ENCODE assay signal across 18 cellular contexts in the genomic region with DNA sequence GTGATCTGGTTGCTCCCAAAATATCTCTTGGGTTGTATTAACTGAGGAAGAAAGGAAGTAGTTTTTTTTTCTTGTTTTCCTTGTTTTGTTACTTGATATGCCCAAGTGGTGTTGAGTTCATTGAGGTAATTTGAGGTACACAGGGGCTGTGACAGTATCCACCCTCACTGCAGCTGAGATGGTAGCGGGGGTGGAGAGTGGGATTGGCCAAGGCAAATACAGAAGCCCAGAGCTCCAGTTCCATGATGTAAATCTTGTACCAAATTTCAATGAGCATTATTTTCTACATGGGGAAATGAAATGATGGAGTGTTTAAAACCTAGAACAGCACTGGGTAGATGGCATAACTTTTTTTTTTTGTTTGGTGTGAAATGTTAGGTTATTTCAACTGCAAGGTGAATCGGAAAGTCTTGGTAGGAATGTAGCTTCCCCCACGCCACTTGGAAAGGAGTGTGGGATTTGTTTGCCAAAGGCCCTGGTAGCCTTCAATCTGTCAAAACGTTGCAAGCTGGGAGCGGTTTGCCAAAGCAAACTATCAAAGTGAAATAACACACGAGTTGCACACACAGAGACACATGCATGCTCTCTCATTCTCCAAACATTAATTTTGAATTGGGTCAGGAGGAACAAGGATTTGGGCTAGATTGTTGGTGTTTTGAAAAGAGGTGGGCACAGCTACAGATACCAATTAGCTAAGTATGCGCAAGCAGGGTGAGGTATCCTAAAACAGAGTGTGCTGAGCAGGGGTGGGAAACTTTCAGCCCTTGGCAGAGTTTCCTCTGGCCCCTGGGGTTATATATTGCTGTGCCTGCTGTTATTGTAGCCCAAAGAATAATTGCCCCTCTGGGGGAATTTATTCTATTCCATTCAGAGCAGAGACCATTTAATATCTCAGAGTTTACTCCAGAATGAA. TPM values are rescaled to one million over a fixed set of nuclear protein-coding genes. Genes with fewer than 3 reads are reported as not detected.
DNase-seq lines count a peak whose midpoint lies in the region; ATAC-seq, FAIRE-seq and TF ChIP-seq lines count a peak whose summit lies in the region.
"Had no signal": no experiment of that assay in that cellular context is flagged by ENCODE, and none has a peak within 500 bp of the region (broad histone marks: within the 10 kb centered on the region; RNA-seq: fewer than 3 reads in every experiment).

No MANE protein-coding gene starts in this region.

- no peaks in the 10 kb centered on the region for H3K27me3 ChIP-seq in GM23338 (ENCODE audit: insufficient read depth)
- no peaks in the 10 kb centered on the region for H3K27me3 ChIP-seq in SK-N-SH (ENCODE audit: insufficient read depth)
- no peaks in the 10 kb centered on the region for H3K27me3 ChIP-seq in heart left ventricle
- no peaks in the 10 kb centered on the region for H3K27me3 ChIP-seq in pancreas
- H3K27me3 ChIP-seq: brain microvascular endothelial cell, SJSA1 had no signal

- 65% methylated on average over 7 of the region's 7 CpGs for WGBS in SK-N-SH (ENCODE audit: low lambda C conversion rate)
- WGBS in heart left ventricle, 4 donors, result 28 to 40% (median 37%) methylated on average over 7 of the region's 7 CpGs
- 17 to 20% methylated on average over 7 of the region's 7 CpGs for WGBS in pancreas, 2 donors

- H3K27me3 Mint-ChIP-seq in GM23338 (ENCODE audit: insufficient read depth, low read depth, poor library complexity) (no peaks in the 10 kb centered on the region), natural killer cell (ENCODE audit: low read depth in 2 of 2) (peaks cover 11 to 15% of the 10 kb centered on the region in 2 donors), immature natural killer cell (ENCODE audit: low read depth in 3 of 3) (peaks cover 0 to 5% (median 2%) of the 10 kb centered on the region in 3 donors)

- no peak overlapping the region for H3K4me3 Mint-ChIP-seq in GM23338
- H3K4me3 Mint-ChIP-seq in natural killer cell, result no peak overlapping the region
- H3K4me3 Mint-ChIP-seq in immature natural killer cell, result no peak overlapping the region
- H3K4me3 Mint-ChIP-seq: H9, neural crest cell had no signal

- no peak for TF ChIP-seq CTCF in GM23338 (conservative IDR thresholded peaks at IDR 0.05; ENCODE audit: low read depth in 2 of 2)
- TF ChIP-seq CTCF in SK-N-SH (IDR thresholded peaks at IDR 0.05), result no peak
- TF ChIP-seq CTCF in heart left ventricle (IDR thresholded peaks at IDR 0.05), result no peak
- TF ChIP-seq CTCF in pancreas (IDR thresholded peaks at IDR 0.05), result no peak
- TF ChIP-seq CTCF in natural killer cell (IDR thresholded peaks at IDR 0.05), result no peak

- no peak overlapping the region for H3K4me3 ChIP-seq in GM23338
- no peak overlapping the region for H3K4me3 ChIP-seq in SK-N-SH (ENCODE audit: low read depth in 2 of 2, low read length in 1 of 2)
- H3K4me3 ChIP-seq in heart left ventricle, result no peak overlapping the region
- H3K4me3 ChIP-seq in pancreas, result no peak overlapping the region
- H3K4me3 ChIP-seq: SJSA1 had no signal

- H3K9me3 ChIP-seq in SK-N-SH (no peaks in the 10 kb centered on the region), heart left ventricle (no peaks in the 10 kb centered on the region), pancreas (no peaks in the 10 kb centered on the region)
- H3K9me3 ChIP-seq: SJSA1 had no signal

- no peak for FAIRE-seq in pancreas (lab: Jason Lieb, UNC)
- FAIRE-seq: TTC549 had no signal

- POLR2A ChIA-PET in SK-N-SH (lab: Yijun Ruan, JAX), result no interaction called here

- H3K36me3 Mint-ChIP-seq in GM23338 (ENCODE audit: low read depth) (peaks cover 5% of the 10 kb centered on the region; the same call in 2 of the 3 replicates), natural killer cell (no peaks in the 10 kb centered on the region), immature natural killer cell (peaks cover 0 to 3% (median 0%) of the 10 kb centered on the region in 3 donors)

- no peak for TF ChIP-seq EP300 in SK-N-SH (IDR thresholded peaks at IDR 0.05; ENCODE audit: borderline replicate concordance in 1 of 2, low read depth in 1 of 2, low read length in 1 of 2)

- no peak overlapping the region for H2AFZ ChIP-seq in GM23338
- H2AFZ ChIP-seq in SK-N-SH (ENCODE audit: low read depth), result no peak overlapping the region

- intact Hi-C loops in heart left ventricle (cut with DNase I) (loop anchor here in 6 of 10 donors (1.0 to 10.0 kb wide), 7 partner anchors 22 to 92 kb away; a partner anchor contains a TSS), pancreas (cut with DNase I) (no loop called here), natural killer cell (cut with micrococcal nuclease) (no loop called here), left colon (cut with DNase I, micrococcal nuclease) (no loop called here)

- no peak overlapping the region for H3K4me2 ChIP-seq in GM23338
- no peak overlapping the region for H3K4me2 ChIP-seq in SK-N-SH

- 0 out of 2 replicates have a peak overlapping the region, but pooled peaks have one; percentile 24 for H3K27ac Mint-ChIP-seq in GM23338
- no peak overlapping the region for H3K27ac Mint-ChIP-seq in natural killer cell
- no peak overlapping the region for H3K27ac Mint-ChIP-seq in immature natural killer cell

- H3K9me2 ChIP-seq in GM23338 (ENCODE audit: insufficient read depth) (no peaks in the 10 kb centered on the region; the same call in 1 of the 2 replicates), SK-N-SH (no peaks in the 10 kb centered on the region)

- H3K9me3 Mint-ChIP-seq in GM23338 (no peaks in the 10 kb centered on the region; the same call in 2 of the 3 replicates), natural killer cell (no peaks in the 10 kb centered on the region), immature natural killer cell (no peaks in the 10 kb centered on the region)
- H3K9me3 Mint-ChIP-seq: H9, neural crest cell had no signal

- TF ChIP-seq RAD21 in SK-N-SH (IDR thresholded peaks at IDR 0.05; ENCODE audit: low read length), result no peak

- CTCF ChIA-PET in SK-N-SH (lab: Yijun Ruan, JAX), result no interaction called here

- TF ChIP-seq POLR2A in heart left ventricle (IDR thresholded peaks at IDR 0.05), result no peak

- no peak overlapping the region for H3K27ac ChIP-seq in GM23338 (ENCODE audit: low read depth)
- no peak overlapping the region; a peak in 1 of 4 replicates for H3K27ac ChIP-seq in SK-N-SH (ENCODE audit: low read depth in 2 of 2, low read length in 1 of 2)
- H3K27ac ChIP-seq in heart left ventricle, result peak overlapping the region; percentile 51 to 87 (median 82)
- peak overlapping the region; percentile 32 to 79 (median 52) for H3K27ac ChIP-seq in pancreas
- H3K27ac ChIP-seq: brain microvascular endothelial cell, SJSA1 had no signal

- ATAC-seq in GM23338, result peak; percentile 39; the same call in 2 of the 3 replicates
- ATAC-seq in heart left ventricle, result peak; percentile 60 to 82 (median 66)
- peak; percentile 63 to 79 (median 70) for ATAC-seq in pancreas
- no peak for ATAC-seq in natural killer cell
- ATAC-seq in left colon, result no peak

- no peak overlapping the region for H3K9ac ChIP-seq in SK-N-SH

- H3K4me1 Mint-ChIP-seq in GM23338 (peaks cover 15% of the 10 kb centered on the region), natural killer cell (no peaks in the 10 kb centered on the region), immature natural killer cell (no peaks in the 10 kb centered on the region)
- H3K4me1 Mint-ChIP-seq: neural crest cell had no signal

- H3F3A ChIP-seq in GM23338 (replicated peaks; ENCODE audit: low read depth) (no peaks in the 10 kb centered on the region), SK-N-SH (replicated peaks; ENCODE audit: insufficient read depth) (peaks cover 9% of the 10 kb centered on the region)

- H4K20me1 ChIP-seq in GM23338 (replicated peaks; ENCODE audit: insufficient read depth) (no peaks in the 10 kb centered on the region; the same call in 1 of the 2 replicates), SK-N-SH (ENCODE audit: insufficient read depth) (no peaks in the 10 kb centered on the region)

- DNase-seq in GM23338 (ENCODE audit: low spot score) (no peak), SK-N-SH (no peak), heart left ventricle (peak in 4 of 5 donors; percentile 70 to 79 (median 72)), pancreas (peak in 4 of 6 donors; percentile 47 to 68 (median 64)), natural killer cell (no peak), left colon (no peak), dermis blood vessel endothelial cell (no peak), immature natural killer cell (no peak)
- DNase-seq: activated effector memory CD4-positive, alpha-beta T cell treated with anti-CD3 and anti-CD28 coated beads, Interleukin-2, amount 50 U/mL, for 16 hours; brain microvascular endothelial cell; glutamatergic neuron; H9; kidney glomerular epithelial cell; NCI-H1930; NK-92 treated with Interleukin-12 subunit alpha and Interleukin-12 subunit beta, amount 100 ng/mL, for 24 hours had no signal

- no peaks in the 10 kb centered on the region for H3K36me3 ChIP-seq in GM23338 (ENCODE audit: insufficient read depth)
- H3K36me3 ChIP-seq in SK-N-SH (replicated peaks in 1 of 2; ENCODE audit: control insufficient read depth in 1 of 2, insufficient read depth in 2 of 2, low read length in 1 of 2), result peaks cover 0 to 24% of the 10 kb centered on the region in 2 experiments
- no peaks in the 10 kb centered on the region for H3K36me3 ChIP-seq in heart left ventricle
- no peaks in the 10 kb centered on the region for H3K36me3 ChIP-seq in pancreas
- H3K36me3 ChIP-seq: SJSA1 had no signal

- no peaks in the 10 kb centered on the region for H3K79me2 ChIP-seq in GM23338 (replicated peaks; ENCODE audit: insufficient read depth)
- H3K79me2 ChIP-seq in SK-N-SH (ENCODE audit: insufficient read depth), result peaks cover 25% of the 10 kb centered on the region; the same call in 1 of the 2 replicates

- H3K4me1 ChIP-seq in GM23338 (ENCODE audit: insufficient read depth) (no peaks in the 10 kb centered on the region), SK-N-SH (ENCODE audit: control insufficient read depth in 1 of 2, insufficient read depth in 2 of 2, low read depth in 1 of 2, low read length in 1 of 2) (peaks cover 0 to 20% of the 10 kb centered on the region in 2 experiments; a peak in 2 of 4 replicates), heart left ventricle (peaks cover 0 to 94% (median 42%) of the 10 kb centered on the region in 12 donors), pancreas (peaks cover 4 to 25% (median 24%) of the 10 kb centered on the region in 3 donors)

TF ChIP-seq in GM23338, 12 proteins besides CTCF, POLR2A, EP300 and RAD21 (continues in another document):
- no peak for TF ChIP-seq ZNF114 (CRISPR knock-in tag; IDR thresholded peaks at IDR 0.05)

RNA-seq across cellular contexts. Expression of a gene that starts 34.6 kb away (rescaled TPM):
- 7.2 and 7.4 TPM in 2 replicates for total RNA-seq in GM23338 (2014; rRNA removed; shearing (Covaris generic))
- polyA plus RNA-seq in GM23338 (2016; fragmentation: Nextera tagmentation; extraction: Ambion mirVana) (0.99 and 2.0 TPM in 2 replicates), SK-N-SH (2012; rRNA removed) (64.8 and 79.1 TPM in 2 replicates), heart left ventricle (10 to 100 TPM; 32.6 to 42.4 TPM), pancreas (1 to 10 TPM; 7.8 to 9.0 TPM), immature natural killer cell (not detected)
- polyA plus RNA-seq in SK-N-SH (2012; cell fraction: cytosol; rRNA removed), result 58.2 and 72.5 TPM in 2 replicates
- polyA plus RNA-seq in SK-N-SH (2012; cell fraction: nucleus; rRNA removed), result 76.8 and 79.3 TPM in 2 replicates
- total RNA-seq in heart left ventricle (100 to 1,000 TPM in 5 of 9 donors, 10 to 100 TPM in 4; 57.4 to 206 (median 104) TPM), pancreas (10 to 100 TPM in 5 of 6 donors, 1 to 10 TPM in 1; 6.0 to 17.8 (median 14.2) TPM), natural killer cell (not detected), left colon (10 to 100 TPM; 35.2 to 45.5 TPM), dermis blood vessel endothelial cell (34.2 and 38.4 TPM in 2 replicates)

Comparison
In these comparisons a context has a peak if more than half of its experiments do, and no peak if none do; other contexts are left out.
1. ATAC-seq: peak in GM23338 (single experiment), heart left ventricle (4 of 4) and pancreas (4 of 4); none in natural killer cell (0 of 3) and left colon (single experiment).
2. DNase-seq: peak in heart left ventricle (4 of 5) and pancreas (4 of 6); none in GM23338 (single experiment), SK-N-SH (single experiment), natural killer cell (single experiment), left colon (0 of 2), dermis blood vessel endothelial cell (single experiment) and immature natural killer cell (0 of 3).
3. H3K27ac ChIP-seq: peak in heart left ventricle (12 of 12) and pancreas (4 of 4); none in GM23338 (single experiment) and SK-N-SH (0 of 2).
4. intact Hi-C loops: an anchor here in heart left ventricle (1.0 to 10.0 kb wide); none called in pancreas, natural killer cell and left colon.